Comparison of ENCODE assay signal across 13 cellular contexts in the genomic region with DNA sequence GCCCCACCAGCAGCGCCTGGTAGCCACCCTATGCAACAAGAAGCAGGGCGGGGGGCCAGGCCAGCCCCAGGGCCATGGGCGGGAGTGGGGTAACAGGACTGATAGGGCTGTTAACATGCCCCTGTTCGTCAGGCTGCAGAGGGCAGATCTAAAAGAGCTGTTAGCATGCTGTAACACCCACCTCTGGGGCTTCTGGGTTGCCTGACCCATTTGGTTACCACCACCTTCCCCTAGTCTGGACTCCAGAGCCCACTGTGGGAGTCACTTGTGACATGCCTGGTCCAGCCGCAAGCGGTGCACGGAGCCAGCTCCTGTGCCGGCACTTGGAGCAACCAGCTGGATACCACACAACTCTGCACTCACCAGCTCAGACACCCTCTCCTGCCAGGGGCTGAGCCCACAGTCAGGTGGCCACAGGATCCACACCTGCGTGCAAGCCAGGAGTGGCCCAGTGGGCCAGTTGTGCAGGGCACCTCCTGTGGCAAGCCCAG. TPM values are rescaled to one million over a fixed set of nuclear protein-coding genes. Genes with fewer than 3 reads are reported as not detected.
DNase-seq lines count a peak whose midpoint lies in the region; ATAC-seq and TF ChIP-seq lines count a peak whose summit lies in the region.
"Had no signal": no experiment of that assay in that cellular context is flagged by ENCODE, and none has a peak within 500 bp of the region (broad histone marks: within the 10 kb centered on the region; RNA-seq: fewer than 3 reads in every experiment).

No MANE protein-coding gene starts in this region.

- H3K36me3 Mint-ChIP-seq in activated T-cell treated with anti-CD3 and anti-CD28 coated beads, Interleukin-2, amount 50 U/mL, for 4 hours (ENCODE audit: insufficient read depth) = peaks cover 9% of the 10 kb centered on the region

- H3K9me3 Mint-ChIP-seq in activated T-cell treated with anti-CD3 and anti-CD28 coated beads, Interleukin-2, amount 50 U/mL, for 4 hours = peaks cover 4% of the 10 kb centered on the region
- H3K9me3 Mint-ChIP-seq in stimulated activated naive CD8-positive, alpha-beta T cell treated with anti-CD3 and anti-CD28 coated beads, Interleukin-15, amount 100 ng/mL, for 72 hours = peaks cover 0 to 7% of the 10 kb centered on the region in 2 donors

- peaks cover 16% of the 10 kb centered on the region for H3K9me3 ChIP-seq in SU-DHL-6 (ENCODE audit: insufficient read depth, low read length)
- no peaks in the 10 kb centered on the region for H3K9me3 ChIP-seq in iPS-18a (ENCODE audit: control insufficient read depth, low read depth, low read length)

- peak overlapping the region; percentile 95 for H3K4me2 ChIP-seq in SU-DHL-6 (ENCODE audit: low read depth, low read length, poor library complexity, severe bottlenecking)

- peak overlapping the region; percentile 72 for H3K4me3 ChIP-seq in SU-DHL-6 (ENCODE audit: insufficient read depth, low read length, poor library complexity, severe bottlenecking)
- H3K4me3 ChIP-seq in iPS-18a (ENCODE audit: low read length) = peak overlapping the region; percentile 95

- H4K20me1 ChIP-seq in SU-DHL-6 (ENCODE audit: low read depth, low read length) = no peaks in the 10 kb centered on the region

- H3K9ac ChIP-seq in SU-DHL-6 (ENCODE audit: low read length) (peak overlapping the region; percentile 82), iPS-18a (ENCODE audit: low read length) (no peak overlapping the region)
- H3K9ac ChIP-seq: parathyroid adenoma had no signal

- H2AFZ ChIP-seq in SU-DHL-6 (ENCODE audit: low read depth, low read length, severe bottlenecking) = no peak overlapping the region
- H2AFZ ChIP-seq: parathyroid adenoma had no signal

- peaks cover 75% of the 10 kb centered on the region for H3K79me2 ChIP-seq in SU-DHL-6 (ENCODE audit: insufficient read depth, low read length)

- no peaks in the 10 kb centered on the region for H3K9me2 ChIP-seq in SU-DHL-6 (replicated peaks; ENCODE audit: insufficient read depth, low read length)

- DNase-seq in activated T-cell treated with anti-CD3 and anti-CD28 coated beads, Interleukin-2, amount 50 U/mL, for 4 hours = no peak
- DNase-seq in activated T-cell treated with anti-CD3 and anti-CD28 coated beads for 4 hours (no peak), KG1 (lab: John Stamatoyannopoulos, UW) (no peak)
- DNase-seq in stimulated activated naive CD8-positive, alpha-beta T cell treated with anti-CD3 and anti-CD28 coated beads, Interleukin-15, amount 100 ng/mL, for 72 hours = no peak
- no peak for DNase-seq in stimulated activated CD4-positive, alpha-beta T cell treated with anti-CD3 and anti-CD28 coated beads, Interleukin-4, amount 100 ng/mL, for 24 hours
- DNase-seq: effector CD8-positive, alpha-beta T cell; glutamatergic neuron; NCI-H1694 treated with DMSO at 0.1 percent for 48 hours; stimulated activated CD4-positive, alpha-beta T cell treated with anti-CD3 and anti-CD28 coated beads, Interleukin-4, amount 100 ng/mL, for 1 hour had no signal

- no peak for TF ChIP-seq CTCF in SU-DHL-6 (IDR thresholded peaks at IDR 0.05; ENCODE audit: insufficient read depth, low read length, poor library complexity, severe bottlenecking)

- H3K36me3 ChIP-seq in SU-DHL-6 (ENCODE audit: low read length) (peaks cover 26% of the 10 kb centered on the region), iPS-18a (ENCODE audit: control insufficient read depth, low read depth, low read length) (peaks cover 9% of the 10 kb centered on the region)

- H3K27me3 Mint-ChIP-seq in activated T-cell treated with anti-CD3 and anti-CD28 coated beads, Interleukin-2, amount 50 U/mL, for 4 hours (ENCODE audit: low read depth) = no peaks in the 10 kb centered on the region
- H3K27me3 Mint-ChIP-seq in stimulated activated naive CD8-positive, alpha-beta T cell treated with anti-CD3 and anti-CD28 coated beads, Interleukin-15, amount 100 ng/mL, for 72 hours = no peaks in the 10 kb centered on the region

- H3K4me1 ChIP-seq in iPS-18a (ENCODE audit: control insufficient read depth, low read depth, low read length) = peaks cover 33% of the 10 kb centered on the region

- H3K27ac ChIP-seq in SU-DHL-6 (ENCODE audit: low read depth, low read length) (peak overlapping the region; percentile 93), iPS-18a (ENCODE audit: low read length) (no peak overlapping the region)
- H3K27ac ChIP-seq: parathyroid adenoma had no signal

- H3K27me3 ChIP-seq in SU-DHL-6 (ENCODE audit: low read length) (no peaks in the 10 kb centered on the region), iPS-18a (ENCODE audit: control insufficient read depth, insufficient read depth, low read length) (no peaks in the 10 kb centered on the region)

- peak overlapping the region; percentile 94 for H3K4me3 Mint-ChIP-seq in activated T-cell treated with anti-CD3 and anti-CD28 coated beads, Interleukin-2, amount 50 U/mL, for 4 hours
- peak overlapping the region; percentile 29 to 91 for H3K4me3 Mint-ChIP-seq in stimulated activated naive CD8-positive, alpha-beta T cell treated with anti-CD3 and anti-CD28 coated beads, Interleukin-15, amount 100 ng/mL, for 72 hours

- ATAC-seq in activated T-cell treated with anti-CD3 and anti-CD28 coated beads, Interleukin-2, amount 50 U/mL, for 4 hours = no peak
- ATAC-seq in stimulated activated naive CD8-positive, alpha-beta T cell treated with anti-CD3 and anti-CD28 coated beads, Interleukin-15, amount 100 ng/mL, for 72 hours = no peak
- no peak for ATAC-seq in HG03342 (IDR thresholded peaks at IDR 0.05; ENCODE audit: unreplicated experiment)

- no peak overlapping the region for H3K27ac Mint-ChIP-seq in stimulated activated naive CD8-positive, alpha-beta T cell treated with anti-CD3 and anti-CD28 coated beads, Interleukin-15, amount 100 ng/mL, for 72 hours

- peaks cover 29% of the 10 kb centered on the region for H3F3A ChIP-seq in SU-DHL-6 (ENCODE audit: insufficient read depth)

- peaks cover 37% of the 10 kb centered on the region for H3K4me1 Mint-ChIP-seq in activated T-cell treated with anti-CD3 and anti-CD28 coated beads, Interleukin-2, amount 50 U/mL, for 4 hours (ENCODE audit: low read depth)
- H3K4me1 Mint-ChIP-seq in stimulated activated naive CD8-positive, alpha-beta T cell treated with anti-CD3 and anti-CD28 coated beads, Interleukin-15, amount 100 ng/mL, for 72 hours = peaks cover 42% of the 10 kb centered on the region

RNA-seq across cellular contexts. Expression of gene METTL8, which starts 2.1 kb away (rescaled TPM):
- total RNA-seq in activated T-cell treated with anti-CD3 and anti-CD28 coated beads, Interleukin-2, amount 50 U/mL, for 4 hours = 10 to 100 TPM; 30.1 to 38.6 (median 30.8) TPM

RNA-seq across cellular contexts. Expression of gene DCAF17, which starts 2.3 kb away (rescaled TPM):
- 10 to 100 TPM; 19.1 to 26.9 (median 23.0) TPM for total RNA-seq in activated T-cell treated with anti-CD3 and anti-CD28 coated beads, Interleukin-2, amount 50 U/mL, for 4 hours
